Comparison of ENCODE assay signal across 19 cellular contexts in genomic region chr1:212958175-212958574, GRCh38. TPM values are rescaled to one million over a fixed set of nuclear protein-coding genes. Genes with fewer than 3 reads are reported as not detected.
DNase-seq lines count a peak whose midpoint lies in the region; ATAC-seq, FAIRE-seq and TF ChIP-seq lines count a peak whose summit lies in the region.
"Had no signal": no experiment of that assay in that cellular context is flagged by ENCODE, and none has a peak within 500 bp of the region (broad histone marks: within the 10 kb centered on the region; RNA-seq: fewer than 3 reads in every experiment).

No MANE protein-coding gene starts in this region.

- in situ Hi-C loops in HepG2 (cut with HindIII; ENCODE audit: extremely low pct_ligation_motif_present, low pct_unique_long_range_greater_than_20kb), result no loop called here

- BruUV-seq in HepG2 (replicated peaks; lab: Mats Ljungman, UMichigan), result no TSS peak

- H3K9me3 Mint-ChIP-seq in endothelial cell (ENCODE audit: unreplicated experiment), result no peaks in the 10 kb centered on the region
- no peaks in the 10 kb centered on the region for H3K9me3 Mint-ChIP-seq in mesothelial cell of epicardium
- H3K9me3 Mint-ChIP-seq: activated CD4-positive, alpha-beta T cell treated with anti-CD3 and anti-CD28 coated beads, Interleukin-2, amount 10 ng/mL, durations not matched to agents 24 days and 14 days; activated T-cell treated with anti-CD3 and anti-CD28 coated beads, Interleukin-2, amount 50 U/mL, for 4 hours; CD4-positive, alpha-beta memory T cell; dendritic cell treated with granulocyte-macrophage colony-stimulating factor and Interleukin-4, amounts not matched to agents 40 ng/mL and 50 ng/mL, for 4 days had no signal

- CTCF ChIA-PET in HepG2 (lab: Yijun Ruan, JAX; ENCODE audit: low intra/inter-chr PET ratio, low total read pairs), result no interaction called here

- H3K4me1 Mint-ChIP-seq in endothelial cell (ENCODE audit: unreplicated experiment) (peaks cover 21% of the 10 kb centered on the region), mesothelial cell of epicardium (peaks cover 5% of the 10 kb centered on the region)
- H3K4me1 Mint-ChIP-seq: activated CD4-positive, alpha-beta T cell treated with anti-CD3 and anti-CD28 coated beads, Interleukin-2, amount 10 ng/mL, durations not matched to agents 24 days and 14 days had no signal

- intact Hi-C loops in HepG2 (cut with micrococcal nuclease; ENCODE audit: unreplicated experiment), result no loop called here
- intact Hi-C loops in right lobe of liver (cut with DNase I), result no loop called here
- intact Hi-C loops in adrenal gland (cut with DNase I), result no loop called here

- TF ChIP-seq POLR2A in HepG2 (IDR thresholded peaks at IDR 0.05; ENCODE audit: insufficient read depth in 1 of 2, low read depth in 2 of 2, low read length in 2 of 2), result no peak
- no peak for TF ChIP-seq POLR2A in right lobe of liver (IDR thresholded peaks at IDR 0.05)
- no peak for TF ChIP-seq POLR2A in adrenal gland (IDR thresholded peaks at IDR 0.05)

- H3K36me3 Mint-ChIP-seq in endothelial cell (ENCODE audit: low read depth, unreplicated experiment) (peaks cover 7% of the 10 kb centered on the region), mesothelial cell of epicardium (peaks cover 62% of the 10 kb centered on the region)
- H3K36me3 Mint-ChIP-seq: CD4-positive, alpha-beta memory T cell had no signal

- H3K27ac Mint-ChIP-seq in endothelial cell (ENCODE audit: unreplicated experiment) (no peak overlapping the region), mesothelial cell of epicardium (no peak overlapping the region)
- H3K27ac Mint-ChIP-seq: activated CD4-positive, alpha-beta T cell treated with anti-CD3 and anti-CD28 coated beads, Interleukin-2, amount 10 ng/mL, durations not matched to agents 24 days and 14 days; CD4-positive, alpha-beta memory T cell; dendritic cell treated with granulocyte-macrophage colony-stimulating factor and Interleukin-4, amounts not matched to agents 40 ng/mL and 50 ng/mL, for 4 days had no signal

- no peak for TF ChIP-seq RAD21 in HepG2 (CRISPR knock-in tag; IDR thresholded peaks at IDR 0.05)

- peaks cover 8% of the 10 kb centered on the region for H3K27me3 Mint-ChIP-seq in endothelial cell (ENCODE audit: unreplicated experiment)
- H3K27me3 Mint-ChIP-seq in mesothelial cell of epicardium (ENCODE audit: low read depth), result no peaks in the 10 kb centered on the region

- WGBS in HepG2 (ENCODE audit: low lambda C conversion rate), result 94% methylated on average over 6 of the region's 10 CpGs
- 67% methylated on average over 1 of the region's 10 CpGs for WGBS in right lobe of liver (ENCODE audit: insufficient coverage, low coverage, low lambda C conversion rate, missing lambda C conversion rate)
- WGBS in adrenal gland, 4 donors, result 70 to 85% (median 74%) methylated on average over 4 to 10 of the region's 10 CpGs

- H3K27ac ChIP-seq in HepG2 (ENCODE audit: extremely low read length, insufficient read depth, low read length), result no peak overlapping the region
- no peak overlapping the region for H3K27ac ChIP-seq in right lobe of liver
- H3K27ac ChIP-seq in adrenal gland, result no peak overlapping the region

- DNase-seq in HepG2 (ENCODE audit: low spot score) (no peak), right lobe of liver (no peak), NCI-H69 (lab: John Stamatoyannopoulos, UW) (peak; percentile 20), endothelial cell (ENCODE audit: low spot score) (peak; percentile 14), mesothelial cell of epicardium (ENCODE audit: low spot score in 2 of 2, unreplicated experiment in 2 of 2) (no peak), adrenal gland (no peak), GM20000 (ENCODE audit: low spot score) (no peak), inferior parietal cortex (ENCODE audit: extremely low spot score) (no peak)
- DNase-seq: activated CD4-positive, alpha-beta T cell treated with anti-CD3 and anti-CD28 coated beads, Interleukin-2, amount 10 ng/mL, durations not matched to agents 24 days and 14 days; activated T-cell treated with anti-CD3 and anti-CD28 coated beads, Interleukin-2, amount 50 U/mL, for 4 hours; amniotic stem cell; CD4-positive, alpha-beta memory T cell; Karpas-422; NCI-H2029; NCI-H82; nucleus accumbens; stimulated activated CD4-positive, alpha-beta T cell treated with anti-CD3 and anti-CD28 coated beads, Interleukin-12 subunit alpha, Interleukin-12 subunit beta, amount 100 ng/mL, for 4 hours had no signal

- TF ChIP-seq CTCF in HepG2 (CRISPR knock-in tag; IDR thresholded peaks at IDR 0.05) (no peak), right lobe of liver (IDR thresholded peaks at IDR 0.05) (no peak), endothelial cell (IDR thresholded peaks at IDR 0.05; ENCODE audit: unreplicated experiment) (no peak), mesothelial cell of epicardium (IDR thresholded peaks at IDR 0.05; ENCODE audit: unreplicated experiment) (no peak), adrenal gland (IDR thresholded peaks at IDR 0.05) (no peak), GM20000 (IDR thresholded peaks at IDR 0.05; ENCODE audit: extremely low read depth, missing control alignments) (no peak)

- no peaks in the 10 kb centered on the region for H3K27me3 ChIP-seq in HepG2 (ENCODE audit: control insufficient read depth in 1 of 2, insufficient read depth in 2 of 2, low read length in 2 of 2)
- H3K27me3 ChIP-seq in right lobe of liver, result no peaks in the 10 kb centered on the region
- H3K27me3 ChIP-seq in adrenal gland, result no peaks in the 10 kb centered on the region

- H3K4me2 ChIP-seq in HepG2 (ENCODE audit: low read depth, low read length), result no peak overlapping the region

- no peaks in the 10 kb centered on the region for H3K4me1 ChIP-seq in HepG2 (ENCODE audit: insufficient read depth, low read length)
- no peaks in the 10 kb centered on the region for H3K4me1 ChIP-seq in right lobe of liver
- H3K4me1 ChIP-seq in adrenal gland (replicated peaks in 1 of 2), result no peaks in the 10 kb centered on the region

- no peak overlapping the region for H3K9ac ChIP-seq in HepG2 (ENCODE audit: insufficient read depth, low read depth, low read length)

- POLR2A ChIA-PET in HepG2 (lab: Yijun Ruan, JAX), result no interaction called here

- no peak overlapping the region for H2AFZ ChIP-seq in HepG2 (ENCODE audit: low read length)

- TF ChIP-seq EP300 in HepG2 (IDR thresholded peaks at IDR 0.05; ENCODE audit: low read depth in 2 of 2, low read length in 2 of 2), result no peak
- no peak for TF ChIP-seq EP300 in HepG2 (CRISPR knock-in tag; IDR thresholded peaks at IDR 0.05; ENCODE audit: borderline replicate concordance)

- H3K4me3 Mint-ChIP-seq in endothelial cell (ENCODE audit: unreplicated experiment) (no peak overlapping the region), mesothelial cell of epicardium (no peak overlapping the region)
- H3K4me3 Mint-ChIP-seq: activated CD4-positive, alpha-beta T cell treated with anti-CD3 and anti-CD28 coated beads, Interleukin-2, amount 10 ng/mL, durations not matched to agents 24 days and 14 days; activated T-cell treated with anti-CD3 and anti-CD28 coated beads, Interleukin-2, amount 50 U/mL, for 4 hours; CD4-positive, alpha-beta memory T cell; dendritic cell treated with granulocyte-macrophage colony-stimulating factor and Interleukin-4, amounts not matched to agents 40 ng/mL and 50 ng/mL, for 4 days had no signal

- H3K79me2 ChIP-seq in HepG2 (ENCODE audit: insufficient read depth, low read length), result no peaks in the 10 kb centered on the region

- no peaks in the 10 kb centered on the region for H4K20me1 ChIP-seq in HepG2 (ENCODE audit: insufficient read depth, low read length)

- FAIRE-seq in HepG2 (lab: Jason Lieb, UNC), result no peak
- FAIRE-seq: A204.1 had no signal

- H3K4me3 ChIP-seq in HepG2 (replicated peaks in 1 of 3; ENCODE audit: insufficient read depth in 1 of 3, low read depth in 2 of 3, low read length in 3 of 3) (no peak overlapping the region), right lobe of liver (no peak overlapping the region), adrenal gland (no peak overlapping the region)

- H3K36me3 ChIP-seq in HepG2 (replicated peaks in 1 of 2; ENCODE audit: control insufficient read depth in 1 of 2, insufficient read depth in 2 of 2, low read length in 2 of 2) (no peaks in the 10 kb centered on the region), right lobe of liver (no peaks in the 10 kb centered on the region), adrenal gland (replicated peaks in 1 of 2) (no peaks in the 10 kb centered on the region)

- H3K9me3 ChIP-seq in HepG2 (ENCODE audit: low read length), result no peaks in the 10 kb centered on the region
- no peaks in the 10 kb centered on the region for H3K9me3 ChIP-seq in right lobe of liver
- no peaks in the 10 kb centered on the region for H3K9me3 ChIP-seq in adrenal gland (replicated peaks in 1 of 3)

- ATAC-seq in HepG2 (no peak), right lobe of liver (no peak)
- ATAC-seq: activated T-cell treated with anti-CD3 and anti-CD28 coated beads, Interleukin-2, amount 50 U/mL, for 4 hours had no signal

RNA-seq across cellular contexts. Expression of gene VASH2, which starts 7.8 kb away (rescaled TPM):
- total RNA-seq in HepG2 (2016; rRNA removed; fragmentation: Illumina TruSeq; extraction: Trizol), result 0.74 and 1.00 TPM in 2 replicates
- total RNA-seq in HepG2 (2016; cell fraction: cytosol; rRNA removed; fragmentation: Illumina TruSeq; extraction: Trizol; ENCODE audit: low read depth), result 0.44 and 0.61 TPM in 2 replicates
- 0.59 and 1.1 TPM in 2 replicates for total RNA-seq in HepG2 (2016; cell fraction: insoluble cytoplasmic fraction; rRNA removed; fragmentation: Illumina TruSeq; extraction: Trizol)
- total RNA-seq in HepG2 (2016; cell fraction: membrane; rRNA removed; fragmentation: Illumina TruSeq; extraction: Trizol), result 0.65 and 0.76 TPM in 2 replicates
- total RNA-seq in HepG2 (2016; cell fraction: nucleus; rRNA removed; fragmentation: Illumina TruSeq; extraction: Trizol), result 1.6 and 2.0 TPM in 2 replicates
- polyA plus RNA-seq in HepG2 (2011; rRNA removed), result 0.44 and 0.60 TPM in 2 replicates
- polyA plus RNA-seq in HepG2 (2011; cell fraction: cytosol; rRNA removed), result 0.21 and 0.33 TPM in 2 replicates
- 1.6 and 1.8 TPM in 2 replicates for polyA plus RNA-seq in HepG2 (2011; cell fraction: nucleus; rRNA removed)
- 0.51 and 0.68 TPM in 2 replicates for polyA plus RNA-seq in HepG2 (2012)
- polyA plus RNA-seq in HepG2 (2016; cell fraction: cytosol; fragmentation: Illumina TruSeq; extraction: Trizol; ENCODE audit: low read depth), result 0.14 and 0.27 TPM in 2 replicates
- polyA plus RNA-seq in HepG2 (2016; cell fraction: insoluble cytoplasmic fraction; fragmentation: Illumina TruSeq; extraction: Trizol; ENCODE audit: low read depth), result 1.1 and 1.3 TPM in 2 replicates
- polyA plus RNA-seq in HepG2 (2016; cell fraction: membrane; fragmentation: Illumina TruSeq; extraction: Trizol; ENCODE audit: low read depth), result 0.55 and 0.78 TPM in 2 replicates
- 2.2 and 2.6 TPM in 2 replicates for polyA plus RNA-seq in HepG2 (2016; cell fraction: nucleus; fragmentation: Illumina TruSeq; extraction: Trizol; ENCODE audit: insufficient read depth, low read depth)
- 3.1 and 3.3 TPM in 2 replicates for polyA minus RNA-seq in HepG2 (2011; rRNA and poly(A)+ RNA removed; ENCODE audit: low replicate concordance)
- polyA minus RNA-seq in HepG2 (2011; cell fraction: cytosol; rRNA and poly(A)+ RNA removed), result 0.40 and 0.62 TPM in 2 replicates
- 3.0 and 3.5 TPM in 2 replicates for polyA minus RNA-seq in HepG2 (2011; cell fraction: nucleus; rRNA and poly(A)+ RNA removed)
- total RNA-seq in right lobe of liver, result under 1 TPM in 3 of 6 experiments, not detected in 3; 0.04 to 0.32 (median 0.07) TPM
- total RNA-seq in endothelial cell (ENCODE audit: unreplicated experiment), result 8.3 TPM
- 39.1 to 43.8 TPM (median 43.6 TPM) in 3 replicates for total RNA-seq in mesothelial cell of epicardium
- total RNA-seq in adrenal gland, result under 1 TPM in 5 of 8 donors, not detected in 3; 0.25 to 0.72 (median 0.29) TPM
- under 1 TPM; 0.16 to 0.33 (median 0.17) TPM for polyA plus RNA-seq in adrenal gland
- total RNA-seq: CD4-positive, alpha-beta memory T cell had no signal

RNA-seq across cellular contexts. Expression of gene ANGEL2, which starts 57.5 kb away (rescaled TPM):
- total RNA-seq in HepG2 (2016; rRNA removed; fragmentation: Illumina TruSeq; extraction: Trizol) (23.5 and 25.4 TPM in 2 replicates), right lobe of liver (10 to 100 TPM; 12.1 to 23.2 (median 15.2) TPM), endothelial cell (ENCODE audit: unreplicated experiment) (32.4 TPM), mesothelial cell of epicardium (44.7 to 47.4 TPM (median 45.2 TPM) in 3 replicates), adrenal gland (10 to 100 TPM; 18.7 to 47.3 (median 29.0) TPM)
- total RNA-seq in HepG2 (2016; cell fraction: cytosol; rRNA removed; fragmentation: Illumina TruSeq; extraction: Trizol; ENCODE audit: low read depth), result 4.1 and 4.6 TPM in 2 replicates
- 25.7 and 27.0 TPM in 2 replicates for total RNA-seq in HepG2 (2016; cell fraction: insoluble cytoplasmic fraction; rRNA removed; fragmentation: Illumina TruSeq; extraction: Trizol)
- total RNA-seq in HepG2 (2016; cell fraction: membrane; rRNA removed; fragmentation: Illumina TruSeq; extraction: Trizol), result 10.9 and 11.4 TPM in 2 replicates
- total RNA-seq in HepG2 (2016; cell fraction: nucleus; rRNA removed; fragmentation: Illumina TruSeq; extraction: Trizol), result 28.4 and 28.9 TPM in 2 replicates
- polyA plus RNA-seq in HepG2 (2011; rRNA removed) (11.8 and 12.3 TPM in 2 replicates), adrenal gland (10 to 100 TPM; 17.7 to 23.9 (median 20.1) TPM)
- polyA plus RNA-seq in HepG2 (2011; cell fraction: cytosol; rRNA removed), result 3.8 and 5.1 TPM in 2 replicates
- 16.5 and 17.0 TPM in 2 replicates for polyA plus RNA-seq in HepG2 (2011; cell fraction: nucleus; rRNA removed)
- polyA plus RNA-seq in HepG2 (2012), result 7.2 and 10.1 TPM in 2 replicates
- 1.8 and 2.6 TPM in 2 replicates for polyA plus RNA-seq in HepG2 (2016; cell fraction: cytosol; fragmentation: Illumina TruSeq; extraction: Trizol; ENCODE audit: low read depth)
- polyA plus RNA-seq in HepG2 (2016; cell fraction: insoluble cytoplasmic fraction; fragmentation: Illumina TruSeq; extraction: Trizol; ENCODE audit: low read depth), result 14.1 and 16.7 TPM in 2 replicates
- 5.3 and 5.4 TPM in 2 replicates for polyA plus RNA-seq in HepG2 (2016; cell fraction: membrane; fragmentation: Illumina TruSeq; extraction: Trizol; ENCODE audit: low read depth)
- polyA plus RNA-seq in HepG2 (2016; cell fraction: nucleus; fragmentation: Illumina TruSeq; extraction: Trizol; ENCODE audit: insufficient read depth, low read depth), result 31.7 and 35.2 TPM in 2 replicates
- polyA minus RNA-seq in HepG2 (2011; rRNA and poly(A)+ RNA removed; ENCODE audit: low replicate concordance), result 13.9 and 25.5 TPM in 2 replicates
- 9.9 and 15.3 TPM in 2 replicates for polyA minus RNA-seq in HepG2 (2011; cell fraction: cytosol; rRNA and poly(A)+ RNA removed)
- 44.5 and 48.6 TPM in 2 replicates for polyA minus RNA-seq in HepG2 (2011; cell fraction: nucleus; rRNA and poly(A)+ RNA removed)

Comparison
In these comparisons a context has a peak if more than half of its experiments do, and no peak if none do; other contexts are left out.
1. DNase-seq: peak in NCI-H69 (single experiment) and endothelial cell (single experiment); none in HepG2 (single experiment), right lobe of liver (0 of 3), mesothelial cell of epicardium (0 of 2), adrenal gland (0 of 7), GM20000 (single experiment) and inferior parietal cortex (single experiment).